Comparison of ENCODE assay signal across 9 cellular contexts in the genomic region with DNA sequence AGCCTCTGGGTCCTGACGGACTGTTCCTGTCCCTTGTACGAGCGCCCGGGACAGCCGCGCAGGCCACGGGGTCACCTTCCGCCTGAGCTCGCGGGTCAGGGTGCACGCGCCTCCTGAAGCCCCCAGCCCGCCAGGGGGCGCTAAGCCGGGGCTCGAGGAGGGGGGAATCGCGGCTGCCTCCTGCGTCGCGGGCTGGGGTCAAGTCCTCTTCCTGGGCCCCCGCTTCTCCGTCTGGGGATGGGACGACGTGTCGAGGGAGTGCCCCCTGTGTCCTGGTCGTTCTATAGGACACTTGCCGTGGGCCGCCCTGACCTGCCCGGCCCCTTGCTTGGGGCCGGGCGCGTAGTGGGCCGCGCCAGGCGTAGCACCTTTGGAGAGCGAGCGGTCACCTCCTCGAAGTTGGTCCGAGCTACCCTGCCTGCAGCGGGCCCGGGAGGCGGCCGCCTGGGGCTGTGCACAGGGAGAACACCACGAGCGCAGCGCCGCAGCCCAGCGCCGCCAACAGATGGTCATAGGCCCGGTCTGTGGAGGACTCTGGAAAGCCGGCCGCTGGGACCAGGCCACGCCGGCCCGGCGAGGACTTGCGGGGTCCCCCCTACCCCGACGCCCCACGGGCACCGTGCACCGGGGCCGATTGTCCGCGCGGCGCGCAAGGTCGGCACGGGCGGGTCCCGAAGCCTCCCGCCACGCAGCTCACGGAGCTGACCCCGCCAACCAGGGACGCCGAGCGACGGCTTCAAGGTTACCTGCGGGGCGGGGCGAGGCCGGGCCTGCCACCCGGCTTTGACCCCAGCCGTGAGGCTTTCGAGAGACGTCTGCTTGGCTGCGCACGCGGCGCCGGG. TPM values are rescaled to one million over a fixed set of nuclear protein-coding genes. Genes with fewer than 3 reads are reported as not detected.
A peak's percentile ranks its signal among the peaks of the same experiment; 100 is the strongest.
DNase-seq lines count a peak whose midpoint lies in the region; ATAC-seq and TF ChIP-seq lines count a peak whose summit lies in the region.
"Had no signal": no experiment of that assay in that cellular context is flagged by ENCODE, and none has a peak within 500 bp of the region (broad histone marks: within the 10 kb centered on the region; RNA-seq: fewer than 3 reads in every experiment).

No MANE protein-coding gene starts in this region.

- H3K27ac ChIP-seq in CD4-positive, CD25-positive, alpha-beta regulatory T cell (ENCODE audit: insufficient read depth, low read length, poor library complexity, severe bottlenecking) = no peak overlapping the region
- H3K27ac ChIP-seq in muscle layer of duodenum (ENCODE audit: low read length) = no peak overlapping the region

- H3K9me3 ChIP-seq in CD4-positive, CD25-positive, alpha-beta regulatory T cell (ENCODE audit: control insufficient read depth in 2 of 2, low read length in 2 of 2) = no peaks in the 10 kb centered on the region
- H3K9me3 ChIP-seq in muscle layer of duodenum (ENCODE audit: control insufficient read depth in 1 of 2, low read length in 2 of 2) = no peaks in the 10 kb centered on the region

- no peaks in the 10 kb centered on the region for H3K36me3 Mint-ChIP-seq in CD4-positive, CD25-positive, alpha-beta regulatory T cell

- peaks cover 71% of the 10 kb centered on the region for H3K27me3 Mint-ChIP-seq in CD4-positive, CD25-positive, alpha-beta regulatory T cell

- H3K36me3 ChIP-seq in CD4-positive, CD25-positive, alpha-beta regulatory T cell (ENCODE audit: control insufficient read depth, insufficient read depth, low read length) = no peaks in the 10 kb centered on the region
- H3K36me3 ChIP-seq in muscle layer of duodenum (ENCODE audit: control insufficient read depth in 1 of 2, insufficient read depth in 2 of 2, low read length in 2 of 2) = no peaks in the 10 kb centered on the region

- peak; percentile 48 to 53 for ATAC-seq in CD4-positive, CD25-positive, alpha-beta regulatory T cell (ENCODE audit: low read depth in 2 of 2)
- ATAC-seq in esophagus mucosa = peak; percentile 48
- ATAC-seq in GM18519 (IDR thresholded peaks at IDR 0.05; ENCODE audit: low FRiP score, unreplicated experiment) = no peak

- no peak overlapping the region for H3K4me3 ChIP-seq in CD4-positive, CD25-positive, alpha-beta regulatory T cell (ENCODE audit: low read depth, low read length)
- H3K4me3 ChIP-seq in HFF-Myc (replicated peaks; ENCODE audit: low read depth, low read length) (peak overlapping the region; percentile 52), muscle layer of duodenum (ENCODE audit: low read depth in 1 of 2, low read length in 2 of 2) (peak overlapping the region; percentile 66 to 76)

- peak; percentile 90 for TF ChIP-seq CTCF in HFF-Myc (IDR thresholded peaks at IDR 0.05; ENCODE audit: low read depth, low read length, missing control alignments)

- DNase-seq in CD4-positive, CD25-positive, alpha-beta regulatory T cell = peak; percentile 61 to 72 (median 71)
- DNase-seq in HFF-Myc (ENCODE audit: extremely low read depth, low read depth) (no peak), NOMO-1 treated with DMSO at 0.1 percent for 48 hours (lab: John Stamatoyannopoulos, UW; ENCODE audit: unreplicated experiment) (peak; percentile 49), activated T-cell treated with anti-CD3 and anti-CD28 coated beads for 1 hour (ENCODE audit: low read depth) (peak; percentile 72)
- DNase-seq in stimulated activated CD8-positive, alpha-beta memory T cell treated with anti-CD3 and anti-CD28 coated beads, Interleukin-7, amount 100 ng/mL, for 1 hour (ENCODE audit: low read depth in 2 of 2) = peak; percentile 45 to 62

- peaks cover 0 to 3% (median 0%) of the 10 kb centered on the region in 7 donors for H3K9me3 Mint-ChIP-seq in CD4-positive, CD25-positive, alpha-beta regulatory T cell

- peaks cover 0 to 23% (median 11%) of the 10 kb centered on the region in 4 donors for H3K4me1 Mint-ChIP-seq in CD4-positive, CD25-positive, alpha-beta regulatory T cell

- H3K27ac Mint-ChIP-seq in CD4-positive, CD25-positive, alpha-beta regulatory T cell = no peak overlapping the region

- H3K4me1 ChIP-seq in CD4-positive, CD25-positive, alpha-beta regulatory T cell (ENCODE audit: control insufficient read depth, insufficient read depth, low read length, poor library complexity, severe bottlenecking) = peaks cover 54% of the 10 kb centered on the region
- H3K4me1 ChIP-seq in muscle layer of duodenum (ENCODE audit: control insufficient read depth in 1 of 2, insufficient read depth in 2 of 2, low read length in 2 of 2) = peaks cover 5 to 51% of the 10 kb centered on the region in 2 donors

- peaks cover 17% of the 10 kb centered on the region for H3K27me3 ChIP-seq in CD4-positive, CD25-positive, alpha-beta regulatory T cell (ENCODE audit: control insufficient read depth, insufficient read depth, low read length)
- H3K27me3 ChIP-seq in muscle layer of duodenum (ENCODE audit: low read depth, low read length) = peaks cover 41% of the 10 kb centered on the region

- H3K4me3 Mint-ChIP-seq in CD4-positive, CD25-positive, alpha-beta regulatory T cell = peak overlapping the region; percentile 58 to 82 (median 80)

RNA-seq across cellular contexts. Expression of a gene that starts 2.7 kb away (rescaled TPM):
- not detected for total RNA-seq in CD4-positive, CD25-positive, alpha-beta regulatory T cell
- polyA plus RNA-seq in CD4-positive, CD25-positive, alpha-beta regulatory T cell = 1 to 10 TPM in 1 of 4 donors, under 1 TPM in 1, not detected in 2; 0.43 to 1.2 TPM
- 0.08 TPM for total RNA-seq in esophagus mucosa
- total RNA-seq: HT1080 had no signal
